8 cellular contexts compared by ENCODE assay signal in the genomic region with DNA sequence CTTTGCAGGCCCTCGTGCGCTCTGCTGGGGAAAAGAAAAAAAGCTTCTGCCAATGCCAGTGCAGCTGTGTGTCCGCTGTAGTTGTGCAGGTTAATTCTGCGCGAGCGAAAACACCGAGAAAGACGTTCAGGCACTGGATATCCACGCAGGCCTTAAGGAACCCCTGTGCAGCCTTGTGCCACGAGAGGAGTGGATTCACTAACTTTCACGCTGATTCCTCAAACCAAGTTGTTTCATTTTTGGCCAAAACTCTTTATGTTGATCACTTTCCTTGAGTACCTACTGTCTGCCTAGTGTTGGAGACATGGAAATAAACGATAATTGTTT. TPM values are rescaled to one million over a fixed set of nuclear protein-coding genes. Genes with fewer than 3 reads are reported as not detected.
DNase-seq lines count a peak whose midpoint lies in the region; ATAC-seq and TF ChIP-seq lines count a peak whose summit lies in the region.

No MANE protein-coding gene starts in this region.

- TF ChIP-seq POLR2A in uterus (IDR thresholded peaks at IDR 0.05): no peak

- H3K36me3 ChIP-seq in left ventricle myocardium inferior: peaks cover under 1% of the 10 kb centered on the region
- no peaks in the 10 kb centered on the region for H3K36me3 ChIP-seq in uterus

- H3K4me1 ChIP-seq in left ventricle myocardium inferior (peaks cover 61% of the 10 kb centered on the region), uterus (peaks cover 0 to 22% of the 10 kb centered on the region in 2 donors)

- DNase-seq in left ventricle myocardium inferior: no peak
- no peak for DNase-seq in cardiac septum (ENCODE audit: low spot score)
- no peak for DNase-seq in cardiac fibroblast (ENCODE audit: low read depth in 2 of 2)
- peak; percentile 61 for DNase-seq in medulla oblongata (ENCODE audit: extremely low spot score)
- DNase-seq in uterus: no peak
- DNase-seq in cerebellum (ENCODE audit: low spot score): no peak
- DNase-seq in NCI-H2171 (lab: John Stamatoyannopoulos, UW): no peak

- H3K27me3 ChIP-seq in left ventricle myocardium inferior (ENCODE audit: low read depth) (no peaks in the 10 kb centered on the region), uterus (no peaks in the 10 kb centered on the region)

- H3K27ac ChIP-seq in left ventricle myocardium inferior (replicated peaks) (peak overlapping the region; percentile 98), uterus (peak overlapping the region; percentile 80 to 91)

- intact Hi-C loops in left ventricle myocardium inferior (cut with micrococcal nuclease) (no loop called here), cardiac septum (cut with DNase I) (no loop called here), uterus (cut with DNase I; ENCODE audit: low total_unique reads) (no loop called here)

- peak overlapping the region; percentile 99 for H3K4me3 ChIP-seq in left ventricle myocardium inferior
- peak overlapping the region; percentile 53 to 62 for H3K4me3 ChIP-seq in cardiac fibroblast (replicated peaks in 1 of 2; ENCODE audit: low read depth in 2 of 2, low read length in 2 of 2)
- peak overlapping the region; percentile 60 to 88 for H3K4me3 ChIP-seq in uterus

- TF ChIP-seq CTCF in left ventricle myocardium inferior (IDR thresholded peaks at IDR 0.05; ENCODE audit: borderline replicate concordance) (no peak), cardiac fibroblast (IDR thresholded peaks at IDR 0.05; ENCODE audit: low read depth, low read length) (no peak), uterus (IDR thresholded peaks at IDR 0.05) (no peak)

- H3K9me3 ChIP-seq in left ventricle myocardium inferior (replicated peaks) (no peaks in the 10 kb centered on the region), uterus (no peaks in the 10 kb centered on the region)

- no peak for ATAC-seq in HG02588 (IDR thresholded peaks at IDR 0.05; ENCODE audit: unreplicated experiment)

RNA-seq across cellular contexts. Expression of a gene that starts 0.6 kb away (rescaled TPM):
- total RNA-seq in left ventricle myocardium inferior (15.3 TPM), cardiac septum (20.6 TPM), uterus (10 to 100 TPM in 3 of 4 donors, 1 to 10 TPM in 1; 4.9 to 50.5 (median 13.4) TPM), cerebellum (17.8 TPM)
